13 cellular contexts compared by ENCODE assay signal in the genomic region with DNA sequence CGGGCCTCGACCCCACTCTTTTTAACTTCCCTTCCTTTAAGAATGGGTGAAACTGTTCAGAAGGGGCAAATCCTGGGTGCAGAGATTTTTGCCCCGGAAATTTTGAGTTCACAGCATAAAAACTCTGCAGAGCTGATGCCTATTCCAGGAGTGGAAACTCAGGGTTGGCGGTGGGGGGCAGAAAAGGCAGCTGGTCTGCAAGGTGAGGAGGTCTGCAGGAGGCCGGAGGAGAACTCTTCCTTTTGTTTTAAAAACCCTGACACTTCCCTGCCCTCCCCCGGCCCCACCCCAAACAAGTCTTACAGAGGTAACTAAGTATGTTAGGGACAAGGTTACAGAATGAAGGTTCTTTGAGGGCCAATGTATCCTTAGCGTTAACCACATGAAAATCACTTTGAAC.
DNase-seq lines count a peak whose midpoint lies in the region; ATAC-seq, FAIRE-seq and TF ChIP-seq lines count a peak whose summit lies in the region.
"Had no signal": no experiment of that assay in that cellular context is flagged by ENCODE, and none has a peak within 500 bp of the region (broad histone marks: within the 10 kb centered on the region; RNA-seq: fewer than 3 reads in every experiment).

No MANE protein-coding gene starts in this region.

- no peak for TF ChIP-seq POLR2A in GM12878 (IDR thresholded peaks at IDR 0.05; ENCODE audit: low read depth, low read length)

- no peak overlapping the region for H3K27ac ChIP-seq in GM23338 (ENCODE audit: low read depth)
- H3K27ac ChIP-seq in GM12878 (ENCODE audit: control insufficient read depth, insufficient read depth) = no peak overlapping the region
- peak overlapping the region; percentile 86 for H3K27ac ChIP-seq in skeletal muscle tissue (ENCODE audit: low read depth, low read length)

- RAD21 ChIA-PET in GM12878 (lab: Charles Lee; ENCODE audit: unreplicated experiment) = interaction anchor here (2.3 kb wide), 1 partner anchor 15 kb away, joined by 8 read pairs; no protein-coding TSS in a partner anchor

- H3K9me3 Mint-ChIP-seq in GM23338 = no peaks in the 10 kb centered on the region
- peaks cover 3% of the 10 kb centered on the region for H3K9me3 Mint-ChIP-seq in natural killer cell treated with Interleukin-12 subunit alpha and Interleukin-12 subunit beta and Interleukin-15 and Interleukin-18, amount 100 ng/mL, for 72 hours
- H3K9me3 Mint-ChIP-seq: stimulated activated memory B cell treated with anti-CD40 and anti-IgM and Interleukin-4, amounts not matched to agents 10 μg/mL and 1 μg/mL and 100 μg/mL, for 72 hours had no signal

- in situ Hi-C loops in GM12878 (cut with MboI) = no loop called here

- no peak for TF ChIP-seq EP300 in GM12878 (IDR thresholded peaks at IDR 0.05; ENCODE audit: borderline replicate concordance in 1 of 2, control insufficient read depth in 1 of 2, low read depth in 2 of 2, low read length in 2 of 2)

- H2AFZ ChIP-seq in GM23338 = no peak overlapping the region
- H2AFZ ChIP-seq in GM12878 (ENCODE audit: control insufficient read depth, low read depth, low read length) = no peak overlapping the region

- H3F3A ChIP-seq in GM23338 (replicated peaks; ENCODE audit: low read depth) = peaks cover 5% of the 10 kb centered on the region; the same call in 1 of the 2 replicates

- ATAC-seq in GM23338 (peak; percentile 28), GM12878 (no peak), left lobe of liver (peak; percentile 17)
- no peak for ATAC-seq in natural killer cell treated with Interleukin-12 subunit alpha and Interleukin-12 subunit beta and Interleukin-15 and Interleukin-18, amount 100 ng/mL, for 72 hours
- ATAC-seq: stimulated activated memory B cell treated with anti-CD40 and anti-IgM and Interleukin-4, amounts not matched to agents 10 μg/mL and 1 μg/mL and 100 μg/mL, for 72 hours had no signal

- TF ChIP-seq CTCF in GM23338 (conservative IDR thresholded peaks at IDR 0.05; ENCODE audit: low read depth in 2 of 2) = no peak
- no peak for TF ChIP-seq CTCF in GM12878 (IDR thresholded peaks at IDR 0.05 in 2 of 3, conservative IDR thresholded peaks at IDR 0.05 in 1 of 3; ENCODE audit: control insufficient read depth in 2 of 3, extremely low read depth in 1 of 3, insufficient read depth in 1 of 3, low read depth in 3 of 3, low read length in 3 of 3)

- H3K9me2 ChIP-seq in GM23338 (ENCODE audit: insufficient read depth) = no peaks in the 10 kb centered on the region

- WGBS in GM12878 (ENCODE audit: insufficient coverage, insufficient replicate concordance, low lambda C conversion rate, missing lambda C conversion rate) = 89% methylated on average over 7 of the region's 7 CpGs

- H3K4me3 Mint-ChIP-seq in GM23338 = peak overlapping the region; percentile 68
- H3K4me3 Mint-ChIP-seq in natural killer cell treated with Interleukin-12 subunit alpha and Interleukin-12 subunit beta and Interleukin-15 and Interleukin-18, amount 100 ng/mL, for 72 hours = no peak overlapping the region
- H3K4me3 Mint-ChIP-seq: stimulated activated memory B cell treated with anti-CD40 and anti-IgM and Interleukin-4, amounts not matched to agents 10 μg/mL and 1 μg/mL and 100 μg/mL, for 72 hours had no signal

- H3K79me2 ChIP-seq in GM23338 (replicated peaks; ENCODE audit: insufficient read depth) = no peaks in the 10 kb centered on the region
- H3K79me2 ChIP-seq in GM12878 (ENCODE audit: control insufficient read depth, insufficient read depth, low read length) = no peaks in the 10 kb centered on the region

- peaks cover 12% of the 10 kb centered on the region; the same call in 2 of the 3 replicates for H3K4me1 Mint-ChIP-seq in GM23338
- peaks cover 13 to 16% of the 10 kb centered on the region in 2 donors for H3K4me1 Mint-ChIP-seq in natural killer cell treated with Interleukin-12 subunit alpha and Interleukin-12 subunit beta and Interleukin-15 and Interleukin-18, amount 100 ng/mL, for 72 hours (ENCODE audit: low read depth in 2 of 2)

- no peak for FAIRE-seq in GM12878 (lab: Jason Lieb, UNC)
- FAIRE-seq: bronchial epithelial cell had no signal

- no TSS peak for BruUV-seq in GM12878 (replicated peaks; lab: Mats Ljungman, UMichigan)

- peak; percentile 24 for DNase-seq in GM23338 (ENCODE audit: low spot score)
- no peak for DNase-seq in GM12878 (ENCODE audit: low read depth, low spot score)
- no peak for DNase-seq in left lobe of liver (ENCODE audit: low spot score)
- DNase-seq in putamen (ENCODE audit: low spot score) = no peak
- no peak for DNase-seq in natural killer cell treated with Interleukin-12 subunit alpha and Interleukin-12 subunit beta and Interleukin-15 and Interleukin-18, amount 100 ng/mL, for 72 hours (ENCODE audit: low spot score)
- no peak for DNase-seq in stimulated activated naive CD4-positive, alpha-beta T cell (lab: John Stamatoyannopoulos, UW)
- no peak for DNase-seq in middle frontal gyrus (ENCODE audit: extremely low spot score, low spot score)
- DNase-seq: activated naive CD4-positive, alpha-beta T cell treated with Interleukin-2 at 50 U/mL for 16 hours; stimulated activated CD4-positive, alpha-beta T cell treated with anti-CD3 and anti-CD28 coated beads, Interleukin-4, amount 100 ng/mL, for 1 hour had no signal

- H3K4me2 ChIP-seq in GM23338 = peak overlapping the region; percentile 89
- no peak overlapping the region for H3K4me2 ChIP-seq in GM12878 (ENCODE audit: control insufficient read depth, insufficient read depth)

- H3K4me3 ChIP-seq in GM23338 (peak overlapping the region; percentile 61), GM12878 (no peak overlapping the region), skeletal muscle tissue (ENCODE audit: low read length in 3 of 3) (peak overlapping the region in 2 of 3 donors; percentile 28 to 72)
- H3K4me3 ChIP-seq: lung had no signal

- no peak for TF ChIP-seq RAD21 in GM12878 (IDR thresholded peaks at IDR 0.05; ENCODE audit: insufficient read depth, low read depth, low read length)

- no peaks in the 10 kb centered on the region for H3K36me3 Mint-ChIP-seq in GM23338 (ENCODE audit: low read depth)
- peaks cover 6% of the 10 kb centered on the region for H3K36me3 Mint-ChIP-seq in natural killer cell treated with Interleukin-12 subunit alpha and Interleukin-12 subunit beta and Interleukin-15 and Interleukin-18, amount 100 ng/mL, for 72 hours
- H3K36me3 Mint-ChIP-seq: stimulated activated memory B cell treated with anti-CD40 and anti-IgM and Interleukin-4, amounts not matched to agents 10 μg/mL and 1 μg/mL and 100 μg/mL, for 72 hours had no signal

- H3K4me1 ChIP-seq in GM23338 (ENCODE audit: insufficient read depth) = peaks cover 19% of the 10 kb centered on the region
- peaks cover 18% of the 10 kb centered on the region for H3K4me1 ChIP-seq in GM12878 (ENCODE audit: control insufficient read depth, insufficient read depth, low read length)
- peaks cover 6 to 11% (median 10%) of the 10 kb centered on the region in 3 donors for H3K4me1 ChIP-seq in skeletal muscle tissue (ENCODE audit: control insufficient read depth in 3 of 3, insufficient read depth in 3 of 3, low read length in 3 of 3)

- H3K9ac ChIP-seq in GM12878 (ENCODE audit: control insufficient read depth, insufficient read depth, low read length) (no peak overlapping the region), skeletal muscle tissue (ENCODE audit: low read depth in 1 of 3, low read length in 3 of 3) (peak overlapping the region; percentile 64 to 79 (median 72))

- H4K20me1 ChIP-seq in GM23338 (replicated peaks; ENCODE audit: insufficient read depth) (0 out of 2 replicates have a peak, but pooled peaks cover 10% of the 10 kb centered on the region), GM12878 (ENCODE audit: control insufficient read depth, insufficient read depth) (no peaks in the 10 kb centered on the region)

- POLR2A ChIA-PET in GM12878 (lab: Charles Lee) = no interaction called here

- H3K27me3 Mint-ChIP-seq in GM23338 (ENCODE audit: insufficient read depth, low read depth, poor library complexity) = peaks cover 74% of the 10 kb centered on the region
- H3K27me3 Mint-ChIP-seq in natural killer cell treated with Interleukin-12 subunit alpha and Interleukin-12 subunit beta and Interleukin-15 and Interleukin-18, amount 100 ng/mL, for 72 hours = peaks cover 41 to 48% of the 10 kb centered on the region in 2 donors
- H3K27me3 Mint-ChIP-seq: stimulated activated memory B cell treated with anti-CD40 and anti-IgM and Interleukin-4, amounts not matched to agents 10 μg/mL and 1 μg/mL and 100 μg/mL, for 72 hours had no signal

- CTCF ChIA-PET in GM12878 (lab: Yijun Ruan, JAX) = interaction anchor here (0.6 kb wide), 1 partner anchor 31 kb away, joined by 3 read pairs; no protein-coding TSS in a partner anchor

- H3K9me3 ChIP-seq in GM12878 (replicated peaks; ENCODE audit: control insufficient read depth, insufficient read depth, low read length) (peaks cover 3% of the 10 kb centered on the region), skeletal muscle tissue (ENCODE audit: control insufficient read depth in 3 of 3, low read length in 3 of 3) (no peaks in the 10 kb centered on the region)

- SMC1A ChIA-PET in GM12878 (lab: Charles Lee; ENCODE audit: uncharacterized antibody, unreplicated experiment) = interaction anchor here (1.0 kb wide), 2 partner anchors 10 to 11 kb away, joined by 3 to 5 read pairs; no protein-coding TSS in a partner anchor

- peaks cover 100% of the 10 kb centered on the region for H3K27me3 ChIP-seq in GM23338 (ENCODE audit: insufficient read depth)
- H3K27me3 ChIP-seq in GM12878 (replicated peaks in 1 of 2; ENCODE audit: control insufficient read depth in 2 of 2, insufficient read depth in 2 of 2, low read length in 1 of 2) = no peaks in the 10 kb centered on the region
- no peaks in the 10 kb centered on the region for H3K27me3 ChIP-seq in skeletal muscle tissue (ENCODE audit: control insufficient read depth in 3 of 3, insufficient read depth in 3 of 3, low read length in 3 of 3)

- no peak overlapping the region for H3K27ac Mint-ChIP-seq in GM23338
- H3K27ac Mint-ChIP-seq in natural killer cell treated with Interleukin-12 subunit alpha and Interleukin-12 subunit beta and Interleukin-15 and Interleukin-18, amount 100 ng/mL, for 72 hours = no peak overlapping the region
- H3K27ac Mint-ChIP-seq: stimulated activated memory B cell treated with anti-CD40 and anti-IgM and Interleukin-4, amounts not matched to agents 10 μg/mL and 1 μg/mL and 100 μg/mL, for 72 hours had no signal

- H3K36me3 ChIP-seq in GM23338 (ENCODE audit: insufficient read depth) (no peaks in the 10 kb centered on the region), GM12878 (ENCODE audit: control insufficient read depth in 2 of 2, insufficient read depth in 2 of 2, low read length in 1 of 2) (no peaks in the 10 kb centered on the region), skeletal muscle tissue (ENCODE audit: control insufficient read depth in 3 of 3, insufficient read depth in 3 of 3, low read length in 3 of 3) (no peaks in the 10 kb centered on the region)

- intact Hi-C loops in GM12878 (cut with micrococcal nuclease; ENCODE audit: unreplicated experiment) = no loop called here

TF ChIP-seq in GM23338, 12 proteins besides CTCF, POLR2A, EP300 and RAD21 (continues in another document):
- no peak for TF ChIP-seq STAT1 (IDR thresholded peaks at IDR 0.05; ENCODE audit: unreplicated experiment)
- no peak for TF ChIP-seq POLR2AphosphoS5 (IDR thresholded peaks at IDR 0.05; ENCODE audit: low read depth)

TF ChIP-seq in GM12878, 131 proteins besides CTCF, POLR2A, EP300 and RAD21 (continues in another document):
- no peak for TF ChIP-seq SRF (IDR thresholded peaks at IDR 0.05; ENCODE audit: low read depth in 2 of 2, low read length in 2 of 2)
- TF ChIP-seq TCF7 (IDR thresholded peaks at IDR 0.05; ENCODE audit: borderline replicate concordance) = no peak

Comparison
In these comparisons a context has a peak if more than half of its experiments do, and no peak if none do; other contexts are left out.
1. ATAC-seq: peak in GM23338 (single experiment) and left lobe of liver (single experiment); none in GM12878 (single experiment) and natural killer cell treated with Interleukin-12 subunit alpha and Interleukin-12 subunit beta and Interleukin-15 and Interleukin-18, amount 100 ng/mL, for 72 hours (0 of 2).